ENCODE assay signal across 10 cellular contexts in genomic region chr1:42934541-42935312, GRCh38. TPM values are rescaled to one million over a fixed set of nuclear protein-coding genes. Genes with fewer than 3 reads are reported as not detected.
DNase-seq lines count a peak whose midpoint lies in the region; TF ChIP-seq lines count a peak whose summit lies in the region.
"Had no signal": no experiment of that assay in that cellular context is flagged by ENCODE, and none has a peak within 500 bp of the region (broad histone marks: within the 10 kb centered on the region; RNA-seq: fewer than 3 reads in every experiment).

No MANE protein-coding gene starts in this region.

- H4K91ac ChIP-seq in trophoblast cell (ENCODE audit: low read depth, low read length): no peak overlapping the region

- H3K4me1 ChIP-seq in Caco-2: peaks cover 81% of the 10 kb centered on the region
- H3K4me1 ChIP-seq in PC-9 (replicated peaks; ENCODE audit: insufficient read depth): peaks cover 87% of the 10 kb centered on the region
- peaks cover 51% of the 10 kb centered on the region for H3K4me1 ChIP-seq in colonic mucosa
- peaks cover 65 to 75% of the 10 kb centered on the region in 2 experiments for H3K4me1 ChIP-seq in trophoblast cell (ENCODE audit: control insufficient read depth in 1 of 2, insufficient read depth in 2 of 2, low read length in 2 of 2)

- in situ Hi-C loops in ACHN (cut with HindIII; ENCODE audit: low pct_ligation_motif_present, low pct_unique_long_range_greater_than_20kb, low sequenced_read_pairs): no loop called here

- BruUV-seq in Caco-2 (replicated peaks; lab: Mats Ljungman, UMichigan): no TSS peak
- no TSS peak for BruUV-seq in PC-9 (replicated peaks; lab: Mats Ljungman, UMichigan)

- 0 out of 2 replicates have a peak overlapping the region, but pooled peaks have one; percentile 70 for H3K4me2 ChIP-seq in PC-9
- no peak overlapping the region for H3K4me2 ChIP-seq in trophoblast cell (ENCODE audit: low read length)

- POLR2A ChIA-PET in Caco-2 (lab: Charles Lee): no interaction called here
- POLR2A ChIA-PET in PC-9 (lab: Charles Lee; ENCODE audit: unreplicated experiment): interaction anchor here (0.5 kb wide), 1 partner anchor 424 kb away, joined by 5 read pairs; the partner anchor contains the start of gene CDC20

- peaks cover 21% of the 10 kb centered on the region for H3K36me3 ChIP-seq in Caco-2 (ENCODE audit: control insufficient read depth, insufficient read depth, low read length)
- peaks cover 16% of the 10 kb centered on the region for H3K36me3 ChIP-seq in PC-9 (ENCODE audit: low read depth)
- H3K36me3 ChIP-seq in colonic mucosa: no peaks in the 10 kb centered on the region
- peaks cover 89 to 91% of the 10 kb centered on the region in 2 experiments for H3K36me3 ChIP-seq in trophoblast cell (ENCODE audit: control insufficient read depth in 1 of 2, insufficient read depth in 2 of 2, low read length in 2 of 2)

- H3K9ac ChIP-seq in colonic mucosa (ENCODE audit: low read depth in 2 of 2, low read length in 2 of 2): no peak overlapping the region
- no peak overlapping the region for H3K9ac ChIP-seq in trophoblast cell (ENCODE audit: low read length)

- H3K79me2 ChIP-seq in PC-9 (ENCODE audit: low read depth) (peaks cover 81% of the 10 kb centered on the region), trophoblast cell (ENCODE audit: control insufficient read depth, insufficient read depth, low read length, poor library complexity) (peaks cover 26% of the 10 kb centered on the region)

- no peak overlapping the region for H2BK12ac ChIP-seq in trophoblast cell (ENCODE audit: low read length)

- H3F3A ChIP-seq in PC-9 (ENCODE audit: insufficient read depth, low read depth): peaks cover 76% of the 10 kb centered on the region

- WGBS in trophoblast cell (ENCODE audit: extremely low coverage, insufficient coverage, insufficient read length): no CpG with 5 or more reads among the region's 20 CpGs

- H2AFZ ChIP-seq in PC-9: no peak overlapping the region
- no peak overlapping the region for H2AFZ ChIP-seq in trophoblast cell (ENCODE audit: insufficient read depth, low read length, poor library complexity)

- H2AK5ac ChIP-seq in trophoblast cell (ENCODE audit: low read length): peak overlapping the region; percentile 4

- no peaks in the 10 kb centered on the region for H3K9me3 Mint-ChIP-seq in Caco-2 (ENCODE audit: unreplicated experiment)

- no peaks in the 10 kb centered on the region for H3K27me3 ChIP-seq in Caco-2 (replicated peaks; ENCODE audit: control insufficient read depth, insufficient read depth, low read length)
- no peaks in the 10 kb centered on the region for H3K27me3 ChIP-seq in PC-9 (ENCODE audit: insufficient read depth, low read depth)
- H3K27me3 ChIP-seq in colonic mucosa: no peaks in the 10 kb centered on the region
- H3K27me3 ChIP-seq in trophoblast cell (ENCODE audit: insufficient read depth, low read length): no peaks in the 10 kb centered on the region

- H4K12ac ChIP-seq in trophoblast cell (ENCODE audit: low read depth, low read length): no peak overlapping the region

- peaks cover 49% of the 10 kb centered on the region for H3K4me1 Mint-ChIP-seq in Caco-2 (ENCODE audit: low read depth, unreplicated experiment)

- H3K27me3 Mint-ChIP-seq in Caco-2 (ENCODE audit: insufficient read depth, unreplicated experiment): no peaks in the 10 kb centered on the region

- H3K4me3 ChIP-seq in Caco-2 (ENCODE audit: low read depth, low read length) (no peak overlapping the region), PC-9 (no peak overlapping the region), colonic mucosa (no peak overlapping the region), trophoblast cell (ENCODE audit: low read depth, low read length) (no peak overlapping the region)

- peak overlapping the region; percentile 40 for H3K4me3 Mint-ChIP-seq in Caco-2 (ENCODE audit: unreplicated experiment)

- CTCF ChIA-PET in Caco-2 (lab: Charles Lee): no interaction called here
- CTCF ChIA-PET in PC-9 (lab: Charles Lee): interaction anchor here (0.6 kb wide), 2 partner anchors 10 to 114 kb away, joined by 3 to 6 read pairs; no protein-coding TSS in a partner anchor

- peak overlapping the region; percentile 97 for H3K27ac Mint-ChIP-seq in Caco-2 (ENCODE audit: unreplicated experiment)

- H4K8ac ChIP-seq in trophoblast cell (ENCODE audit: low read depth, low read length): peak overlapping the region; percentile 10

- no peak overlapping the region for H3K23ac ChIP-seq in trophoblast cell (ENCODE audit: low read length)

- H3K36me3 Mint-ChIP-seq in Caco-2 (ENCODE audit: insufficient read depth, unreplicated experiment): peaks cover 100% of the 10 kb centered on the region

- H3K79me1 ChIP-seq in trophoblast cell (ENCODE audit: low read length): peaks cover 31% of the 10 kb centered on the region

- H2BK120ac ChIP-seq in trophoblast cell (ENCODE audit: insufficient read depth, low read length, poor library complexity): no peak overlapping the region

- H3K27ac ChIP-seq in PC-9 (peak overlapping the region; percentile 99), colonic mucosa (no peak overlapping the region), trophoblast cell (ENCODE audit: low read depth, low read length) (peak overlapping the region; percentile 65)

- H3K9me3 ChIP-seq in Caco-2 (no peaks in the 10 kb centered on the region), PC-9 (ENCODE audit: insufficient read depth, low read depth) (no peaks in the 10 kb centered on the region), colonic mucosa (no peaks in the 10 kb centered on the region), trophoblast cell (ENCODE audit: insufficient read depth, low read depth, low read length) (peaks cover 3% of the 10 kb centered on the region)

- DNase-seq in Caco-2: peak in 1 of 2 experiments; percentile 26
- DNase-seq in PC-9: no peak
- DNase-seq in colonic mucosa: peak; percentile 19
- DNase-seq in trophoblast cell: no peak
- DNase-seq in dermis blood vessel endothelial cell: no peak
- DNase-seq in GM10266 (ENCODE audit: extremely low spot score): no peak
- no peak for DNase-seq in amygdala (lab: John Stamatoyannopoulos, UW)
- DNase-seq in ACHN: no peak
- DNase-seq: NCI-H2171 treated with DMSO at 0.1 percent for 48 hours, T-helper 9 cell had no signal

- H2BK5ac ChIP-seq in trophoblast cell (ENCODE audit: low read depth, low read length, poor library complexity): peak overlapping the region; percentile 7

- intact Hi-C loops in Caco-2 (cut with micrococcal nuclease; ENCODE audit: unreplicated experiment) (no loop called here), PC-9 (cut with micrococcal nuclease; ENCODE audit: unreplicated experiment) (loop anchor here (5.0 kb wide), 1 partner anchor 433 kb away; the partner anchor contains the start of gene ELOVL1), colonic mucosa (cut with DNase I) (no loop called here)

- no peak for TF ChIP-seq CTCF in Caco-2 (IDR thresholded peaks at IDR 0.05; ENCODE audit: insufficient read depth in 1 of 2, low read depth in 1 of 2, low read length in 1 of 2, severe bottlenecking in 1 of 2, unreplicated experiment in 1 of 2)
- no peak for TF ChIP-seq CTCF in PC-9 (conservative IDR thresholded peaks at IDR 0.05)
- TF ChIP-seq CTCF in colonic mucosa (IDR thresholded peaks at IDR 0.05): no peak
- TF ChIP-seq CTCF in GM10266 (IDR thresholded peaks at IDR 0.05; ENCODE audit: control insufficient read depth, insufficient read depth, low read depth, missing control alignments): no peak

- H3K4ac ChIP-seq in trophoblast cell (ENCODE audit: low read depth, low read length): peak overlapping the region; percentile 31

- no peaks in the 10 kb centered on the region for H4K20me1 ChIP-seq in PC-9 (ENCODE audit: insufficient read depth)

- no peak overlapping the region for H3K14ac ChIP-seq in trophoblast cell (ENCODE audit: low read length)

- H3K18ac ChIP-seq in trophoblast cell (ENCODE audit: low read length): peak overlapping the region; percentile 12

- H3K9me2 ChIP-seq in PC-9 (ENCODE audit: insufficient read depth): no peaks in the 10 kb centered on the region

RNA-seq across cellular contexts. Expression of gene SLC2A1, which starts 23.9 kb away (rescaled TPM):
- 422 and 437 TPM in 2 replicates for total RNA-seq in Caco-2 (2022)
- total RNA-seq in PC-9 (2021): 327 and 337 TPM in 2 replicates
- 100 to 1,000 TPM in 1 of 2 donors, 10 to 100 TPM in 1; 71.6 to 150 TPM for total RNA-seq in colonic mucosa
- polyA plus RNA-seq in trophoblast cell (2013): 1,633 and 1,681 TPM in 2 replicates
- 28.6 and 38.3 TPM in 2 replicates for total RNA-seq in dermis blood vessel endothelial cell
